Comparison of ENCODE assay signal across 14 cellular contexts in the genomic region with DNA sequence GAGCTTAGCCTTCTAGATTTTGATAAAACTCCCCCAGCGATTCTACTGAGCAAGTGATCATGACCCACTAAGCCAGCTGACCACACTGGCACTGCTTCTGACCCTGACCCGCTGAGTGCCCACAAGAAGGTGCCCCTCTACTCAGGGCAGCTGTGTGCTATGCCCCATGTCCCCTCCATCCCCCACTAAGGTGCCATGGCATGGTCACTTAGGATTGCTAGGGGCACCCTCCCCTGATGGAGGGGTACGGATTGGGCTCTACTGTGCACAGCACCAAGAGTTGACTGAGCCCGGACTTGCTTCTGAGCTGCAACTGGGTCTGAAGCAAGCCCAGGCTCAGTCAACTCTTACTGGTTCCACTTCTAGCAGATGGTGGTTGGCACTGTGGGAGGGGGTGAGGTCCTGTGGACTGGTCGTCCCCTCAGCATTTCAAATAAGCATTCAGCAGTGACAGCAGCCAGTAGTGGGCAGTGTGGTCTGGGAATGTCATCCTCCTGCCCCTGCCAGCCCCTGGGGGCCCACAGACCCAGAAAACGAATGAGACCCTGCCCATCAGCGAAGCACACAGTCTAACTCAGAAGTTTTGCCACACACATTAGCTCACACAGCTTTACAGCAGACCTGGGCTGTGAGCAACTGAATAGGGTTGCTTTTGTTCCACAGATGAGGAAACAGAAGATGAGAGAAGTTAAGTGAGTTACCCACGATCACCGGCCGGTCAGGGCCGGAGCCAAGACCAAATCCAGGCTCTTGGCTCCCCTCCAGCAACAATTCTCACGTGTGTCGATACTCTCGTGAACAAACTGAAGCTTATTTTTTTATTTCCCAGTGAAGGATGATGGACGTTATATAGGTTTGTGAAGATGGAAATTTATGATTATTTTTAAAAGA. TPM values are rescaled to one million over a fixed set of nuclear protein-coding genes. Genes with fewer than 3 reads are reported as not detected.
DNase-seq lines count a peak whose midpoint lies in the region; ATAC-seq and TF ChIP-seq lines count a peak whose summit lies in the region.
"Had no signal": no experiment of that assay in that cellular context is flagged by ENCODE, and none has a peak within 500 bp of the region (broad histone marks: within the 10 kb centered on the region; RNA-seq: fewer than 3 reads in every experiment).

No MANE protein-coding gene starts in this region.

- no peaks in the 10 kb centered on the region for H3K9me3 ChIP-seq in upper lobe of right lung
- H3K9me3 ChIP-seq: esophagus muscularis mucosa, thoracic aorta had no signal

- peaks cover 0 to 8% of the 10 kb centered on the region in 2 donors for H3K36me3 Mint-ChIP-seq in activated T-cell treated with anti-CD3 and anti-CD28 coated beads, Interleukin-2, amount 50 U/mL, for 72 hours (ENCODE audit: insufficient read depth in 2 of 2)
- no peaks in the 10 kb centered on the region for H3K36me3 Mint-ChIP-seq in mesothelial cell of epicardium

- intact Hi-C loops in upper lobe of right lung (cut with DNase I), result no loop called here

- ATAC-seq in activated T-cell treated with anti-CD3 and anti-CD28 coated beads, Interleukin-2, amount 50 U/mL, for 72 hours (replicated peaks in 1 of 2), result peak in 1 of 2 donors; percentile 14
- ATAC-seq in upper lobe of right lung, result no peak
- no peak for ATAC-seq in HG03460 (IDR thresholded peaks at IDR 0.05; ENCODE audit: unreplicated experiment)

- H3K4me1 ChIP-seq in upper lobe of right lung, result peaks cover 25% of the 10 kb centered on the region

- H3K27me3 ChIP-seq in upper lobe of right lung, result no peaks in the 10 kb centered on the region
- H3K27me3 ChIP-seq: esophagus muscularis mucosa had no signal

- in situ Hi-C loops in astrocyte of the cerebellum (cut with HindIII; ENCODE audit: low sequenced_read_pairs), result no loop called here

- H3K4me3 ChIP-seq in astrocyte of the cerebellum (ENCODE audit: low read depth, low read length) (no peak overlapping the region), upper lobe of right lung (no peak overlapping the region)
- H3K4me3 ChIP-seq: esophagus muscularis mucosa, thoracic aorta had no signal

- H3K27me3 Mint-ChIP-seq in activated T-cell treated with anti-CD3 and anti-CD28 coated beads, Interleukin-2, amount 50 U/mL, for 72 hours (ENCODE audit: low read depth), result no peaks in the 10 kb centered on the region
- no peaks in the 10 kb centered on the region for H3K27me3 Mint-ChIP-seq in mesothelial cell of epicardium (ENCODE audit: low read depth)

- H3K36me3 ChIP-seq in upper lobe of right lung, result no peaks in the 10 kb centered on the region
- H3K36me3 ChIP-seq: thoracic aorta had no signal

- peak overlapping the region; percentile 73 for H3K27ac Mint-ChIP-seq in activated T-cell treated with anti-CD3 and anti-CD28 coated beads, Interleukin-2, amount 50 U/mL, for 72 hours
- peak overlapping the region; percentile 68 for H3K27ac Mint-ChIP-seq in mesothelial cell of epicardium
- H3K27ac Mint-ChIP-seq: activated naive CD4-positive, alpha-beta T cell treated with anti-CD3 and anti-CD28 coated beads for 36 hours had no signal

- no peak overlapping the region for H3K4me3 Mint-ChIP-seq in activated T-cell treated with anti-CD3 and anti-CD28 coated beads, Interleukin-2, amount 50 U/mL, for 72 hours
- H3K4me3 Mint-ChIP-seq in mesothelial cell of epicardium, result no peak overlapping the region
- H3K4me3 Mint-ChIP-seq: activated naive CD4-positive, alpha-beta T cell treated with anti-CD3 and anti-CD28 coated beads for 36 hours had no signal

- no peaks in the 10 kb centered on the region for H3K9me3 Mint-ChIP-seq in activated T-cell treated with anti-CD3 and anti-CD28 coated beads, Interleukin-2, amount 50 U/mL, for 72 hours
- no peaks in the 10 kb centered on the region for H3K9me3 Mint-ChIP-seq in mesothelial cell of epicardium
- H3K9me3 Mint-ChIP-seq: activated naive CD4-positive, alpha-beta T cell treated with anti-CD3 and anti-CD28 coated beads for 36 hours had no signal

- no peak overlapping the region for H3K27ac ChIP-seq in upper lobe of right lung

- TF ChIP-seq CTCF in astrocyte of the cerebellum (IDR thresholded peaks at IDR 0.05; ENCODE audit: low read depth, low read length, missing control alignments) (peak; percentile 3), mesothelial cell of epicardium (IDR thresholded peaks at IDR 0.05; ENCODE audit: unreplicated experiment) (no peak), upper lobe of right lung (IDR thresholded peaks at IDR 0.05) (no peak)

- DNase-seq in activated T-cell treated with anti-CD3 and anti-CD28 coated beads, Interleukin-2, amount 50 U/mL, for 72 hours, result no peak
- DNase-seq in activated T-cell treated with anti-CD3 and anti-CD28 coated beads, Interleukin-2, amount 50 U/mL, for 48 hours, result no peak
- DNase-seq in astrocyte of the cerebellum (ENCODE audit: low read depth) (no peak), mesothelial cell of epicardium (ENCODE audit: low spot score in 2 of 2, unreplicated experiment in 2 of 2) (no peak), upper lobe of right lung (peak; percentile 38), anterior cingulate cortex (lab: John Stamatoyannopoulos, UW) (no peak), kidney glomerular epithelial cell (lab: John Stamatoyannopoulos, UW) (no peak)
- DNase-seq: activated naive CD4-positive, alpha-beta T cell treated with anti-CD3 and anti-CD28 coated beads for 36 hours; central memory CD4-positive, alpha-beta T cell; DMS153; NCI-H1092 treated with DMSO at 0.1 percent for 48 hours had no signal

- peaks cover 15% of the 10 kb centered on the region for H3K4me1 Mint-ChIP-seq in activated T-cell treated with anti-CD3 and anti-CD28 coated beads, Interleukin-2, amount 50 U/mL, for 72 hours (ENCODE audit: low read depth)
- peaks cover 43% of the 10 kb centered on the region for H3K4me1 Mint-ChIP-seq in mesothelial cell of epicardium

RNA-seq across cellular contexts. Expression of a gene that starts 52.1 kb away (rescaled TPM):
- total RNA-seq in activated T-cell treated with anti-CD3 and anti-CD28 coated beads, Interleukin-2, amount 50 U/mL, for 72 hours, result 100 to 1,000 TPM; 176 to 248 TPM
- 60.3 to 62.3 TPM (median 60.5 TPM) in 3 replicates for total RNA-seq in mesothelial cell of epicardium
- total RNA-seq in upper lobe of right lung, result 123 TPM
